In the genomic region with DNA sequence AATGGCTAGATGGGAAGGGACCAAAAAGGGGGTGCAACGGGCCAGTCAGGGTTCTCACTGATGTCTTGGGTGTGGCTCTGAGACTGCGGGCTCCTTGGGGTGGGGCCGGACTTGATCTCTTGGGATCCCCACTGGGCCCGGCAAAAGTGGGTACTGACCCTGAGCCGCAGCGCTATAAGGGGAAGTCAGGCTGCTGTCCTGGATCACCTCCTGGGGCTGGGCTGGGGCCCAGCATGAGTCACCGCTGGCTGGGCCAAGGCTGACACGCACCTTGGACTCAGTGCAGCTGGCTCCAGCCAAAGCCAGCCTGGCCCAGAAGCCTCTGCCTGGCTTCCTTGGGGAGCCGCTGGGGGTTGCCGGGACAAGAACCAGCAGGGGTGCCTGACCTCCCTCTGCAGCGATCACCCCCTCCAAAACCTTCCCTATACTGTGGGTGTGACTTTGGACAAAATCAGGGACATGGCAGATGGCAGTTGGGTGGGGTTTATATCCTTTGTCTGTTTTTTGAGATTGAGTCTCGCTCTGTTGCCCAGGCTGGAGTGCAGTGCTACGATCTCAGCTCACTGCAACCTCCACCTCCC, we compare ENCODE assay signal across 1 cellular context.
A peak's percentile ranks its signal among the peaks of the same experiment; 100 is the strongest.
TF ChIP-seq lines count a peak whose summit lies in the region.

No MANE protein-coding gene starts in this region.

TF ChIP-seq in HepG2, 621 proteins besides CTCF, POLR2A, EP300 and RAD21 (continued from another document and continues in another):
- TF ChIP-seq HDAC6 (IDR thresholded peaks at IDR 0.05; ENCODE audit: low read depth, low read length) (no peak), ZBTB3 (CRISPR knock-in tag; IDR thresholded peaks at IDR 0.05; ENCODE audit: borderline replicate concordance, low read depth) (peak; percentile 74; the same call in 1 of the 2 replicates), ZNF253 (CRISPR knock-in tag; IDR thresholded peaks at IDR 0.05; ENCODE audit: borderline replicate concordance) (no peak), AGO1 (IDR thresholded peaks at IDR 0.05; ENCODE audit: low read depth, low read length, poor library complexity, severe bottlenecking) (peak; percentile 90), BHLHE40 (IDR thresholded peaks at IDR 0.05; ENCODE audit: low read length) (no peak), ZNF292 (CRISPR knock-in tag; IDR thresholded peaks at IDR 0.05; ENCODE audit: borderline replicate concordance, low read depth) (peak; percentile 93), KLF13 (CRISPR knock-in tag; IDR thresholded peaks at IDR 0.05) (no peak), ZNF354B (CRISPR knock-in tag; IDR thresholded peaks at IDR 0.05) (no peak), HNF4G (IDR thresholded peaks at IDR 0.05; ENCODE audit: borderline replicate concordance, low read depth, low read length) (peak; percentile 84), HNF4G (CRISPR knock-in tag; IDR thresholded peaks at IDR 0.05; ENCODE audit: borderline replicate concordance, low read depth) (peak; percentile 33; the same call in 1 of the 2 replicates), SMYD3 (CRISPR knock-in tag; IDR thresholded peaks at IDR 0.05) (no peak), ZNF337 (CRISPR knock-in tag; IDR thresholded peaks at IDR 0.05; ENCODE audit: borderline replicate concordance, low read depth) (no peak), JUND (CRISPR knock-in tag; IDR thresholded peaks at IDR 0.05) (peak; percentile 98), ZNF576 (CRISPR knock-in tag; IDR thresholded peaks at IDR 0.05) (no peak), HES4 (CRISPR knock-in tag; IDR thresholded peaks at IDR 0.05; ENCODE audit: borderline replicate concordance) (no peak), ZNF724P (CRISPR knock-in tag; IDR thresholded peaks at IDR 0.05; ENCODE audit: borderline replicate concordance) (no peak), SOX5 (CRISPR knock-in tag; IDR thresholded peaks at IDR 0.05; ENCODE audit: borderline replicate concordance) (no peak), CCDC6 (CRISPR knock-in tag; IDR thresholded peaks at IDR 0.05) (no peak; the same call in 1 of the 2 replicates), ZNF232 (CRISPR knock-in tag; IDR thresholded peaks at IDR 0.05; ENCODE audit: borderline replicate concordance) (no peak), NR2F2 (IDR thresholded peaks at IDR 0.05; ENCODE audit: borderline replicate concordance, low read depth) (no peak), KDM2A (CRISPR knock-in tag; IDR thresholded peaks at IDR 0.05; ENCODE audit: borderline replicate concordance, low read depth) (peak; percentile 68; the same call in 1 of the 2 replicates), RBM22 (optimal IDR thresholded peaks at IDR 0.05; ENCODE audit: low read length) (no peak), ZNF766 (CRISPR knock-in tag; IDR thresholded peaks at IDR 0.05; ENCODE audit: borderline replicate concordance) (no peak), ZNF577 (CRISPR knock-in tag; IDR thresholded peaks at IDR 0.05; ENCODE audit: borderline replicate concordance, low read depth) (no peak), ZBTB42 (CRISPR knock-in tag; IDR thresholded peaks at IDR 0.05) (peak; percentile 62)
- TF ChIP-seq, protein P1, sequence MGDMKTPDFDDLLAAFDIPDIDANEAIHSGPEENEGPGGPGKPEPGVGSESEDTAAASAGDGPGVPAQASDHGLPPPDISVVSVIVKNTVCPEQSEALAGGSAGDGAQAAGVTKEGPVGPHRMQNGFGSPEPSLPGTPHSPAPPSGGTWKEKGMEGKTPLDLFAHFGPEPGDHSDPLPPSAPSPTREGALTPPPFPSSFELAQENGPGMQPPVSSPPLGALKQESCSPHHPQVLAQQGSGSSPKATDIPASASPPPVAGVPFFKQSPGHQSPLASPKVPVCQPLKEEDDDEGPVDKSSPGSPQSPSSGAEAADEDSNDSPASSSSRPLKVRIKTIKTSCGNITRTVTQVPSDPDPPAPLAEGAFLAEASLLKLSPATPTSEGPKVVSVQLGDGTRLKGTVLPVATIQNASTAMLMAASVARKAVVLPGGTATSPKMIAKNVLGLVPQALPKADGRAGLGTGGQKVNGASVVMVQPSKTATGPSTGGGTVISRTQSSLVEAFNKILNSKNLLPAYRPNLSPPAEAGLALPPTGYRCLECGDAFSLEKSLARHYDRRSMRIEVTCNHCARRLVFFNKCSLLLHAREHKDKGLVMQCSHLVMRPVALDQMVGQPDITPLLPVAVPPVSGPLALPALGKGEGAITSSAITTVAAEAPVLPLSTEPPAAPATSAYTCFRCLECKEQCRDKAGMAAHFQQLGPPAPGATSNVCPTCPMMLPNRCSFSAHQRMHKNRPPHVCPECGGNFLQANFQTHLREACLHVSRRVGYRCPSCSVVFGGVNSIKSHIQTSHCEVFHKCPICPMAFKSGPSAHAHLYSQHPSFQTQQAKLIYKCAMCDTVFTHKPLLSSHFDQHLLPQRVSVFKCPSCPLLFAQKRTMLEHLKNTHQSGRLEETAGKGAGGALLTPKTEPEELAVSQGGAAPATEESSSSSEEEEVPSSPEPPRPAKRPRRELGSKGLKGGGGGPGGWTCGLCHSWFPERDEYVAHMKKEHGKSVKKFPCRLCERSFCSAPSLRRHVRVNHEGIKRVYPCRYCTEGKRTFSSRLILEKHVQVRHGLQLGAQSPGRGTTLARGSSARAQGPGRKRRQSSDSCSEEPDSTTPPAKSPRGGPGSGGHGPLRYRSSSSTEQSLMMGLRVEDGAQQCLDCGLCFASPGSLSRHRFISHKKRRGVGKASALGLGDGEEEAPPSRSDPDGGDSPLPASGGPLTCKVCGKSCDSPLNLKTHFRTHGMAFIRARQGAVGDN (CRISPR knock-in tag; IDR thresholded peaks at IDR 0.05), result peak; percentile 92
- TF ChIP-seq, protein P2, sequence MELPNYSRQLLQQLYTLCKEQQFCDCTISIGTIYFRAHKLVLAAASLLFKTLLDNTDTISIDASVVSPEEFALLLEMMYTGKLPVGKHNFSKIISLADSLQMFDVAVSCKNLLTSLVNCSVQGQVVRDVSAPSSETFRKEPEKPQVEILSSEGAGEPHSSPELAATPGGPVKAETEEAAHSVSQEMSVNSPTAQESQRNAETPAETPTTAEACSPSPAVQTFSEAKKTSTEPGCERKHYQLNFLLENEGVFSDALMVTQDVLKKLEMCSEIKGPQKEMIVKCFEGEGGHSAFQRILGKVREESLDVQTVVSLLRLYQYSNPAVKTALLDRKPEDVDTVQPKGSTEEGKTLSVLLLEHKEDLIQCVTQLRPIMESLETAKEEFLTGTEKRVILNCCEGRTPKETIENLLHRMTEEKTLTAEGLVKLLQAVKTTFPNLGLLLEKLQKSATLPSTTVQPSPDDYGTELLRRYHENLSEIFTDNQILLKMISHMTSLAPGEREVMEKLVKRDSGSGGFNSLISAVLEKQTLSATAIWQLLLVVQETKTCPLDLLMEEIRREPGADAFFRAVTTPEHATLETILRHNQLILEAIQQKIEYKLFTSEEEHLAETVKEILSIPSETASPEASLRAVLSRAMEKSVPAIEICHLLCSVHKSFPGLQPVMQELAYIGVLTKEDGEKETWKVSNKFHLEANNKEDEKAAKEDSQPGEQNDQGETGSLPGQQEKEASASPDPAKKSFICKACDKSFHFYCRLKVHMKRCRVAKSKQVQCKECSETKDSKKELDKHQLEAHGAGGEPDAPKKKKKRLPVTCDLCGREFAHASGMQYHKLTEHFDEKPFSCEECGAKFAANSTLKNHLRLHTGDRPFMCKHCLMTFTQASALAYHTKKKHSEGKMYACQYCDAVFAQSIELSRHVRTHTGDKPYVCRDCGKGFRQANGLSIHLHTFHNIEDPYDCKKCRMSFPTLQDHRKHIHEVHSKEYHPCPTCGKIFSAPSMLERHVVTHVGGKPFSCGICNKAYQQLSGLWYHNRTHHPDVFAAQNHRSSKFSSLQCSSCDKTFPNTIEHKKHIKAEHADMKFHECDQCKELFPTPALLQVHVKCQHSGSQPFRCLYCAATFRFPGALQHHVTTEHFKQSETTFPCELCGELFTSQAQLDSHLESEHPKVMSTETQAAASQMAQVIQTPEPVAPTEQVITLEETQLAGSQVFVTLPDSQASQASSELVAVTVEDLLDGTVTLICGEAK (IDR thresholded peaks at IDR 0.05), result no peak
- TF ChIP-seq, protein P2 (CRISPR knock-in tag; IDR thresholded peaks at IDR 0.05), result no peak
- TF ChIP-seq, protein P3, sequence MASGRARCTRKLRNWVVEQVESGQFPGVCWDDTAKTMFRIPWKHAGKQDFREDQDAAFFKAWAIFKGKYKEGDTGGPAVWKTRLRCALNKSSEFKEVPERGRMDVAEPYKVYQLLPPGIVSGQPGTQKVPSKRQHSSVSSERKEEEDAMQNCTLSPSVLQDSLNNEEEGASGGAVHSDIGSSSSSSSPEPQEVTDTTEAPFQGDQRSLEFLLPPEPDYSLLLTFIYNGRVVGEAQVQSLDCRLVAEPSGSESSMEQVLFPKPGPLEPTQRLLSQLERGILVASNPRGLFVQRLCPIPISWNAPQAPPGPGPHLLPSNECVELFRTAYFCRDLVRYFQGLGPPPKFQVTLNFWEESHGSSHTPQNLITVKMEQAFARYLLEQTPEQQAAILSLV (CRISPR knock-in tag; IDR thresholded peaks at IDR 0.05; ENCODE audit: borderline replicate concordance), result 0 out of 2 replicates have a peak, but pooled peaks have one; percentile 63
- TF ChIP-seq, protein P4, sequence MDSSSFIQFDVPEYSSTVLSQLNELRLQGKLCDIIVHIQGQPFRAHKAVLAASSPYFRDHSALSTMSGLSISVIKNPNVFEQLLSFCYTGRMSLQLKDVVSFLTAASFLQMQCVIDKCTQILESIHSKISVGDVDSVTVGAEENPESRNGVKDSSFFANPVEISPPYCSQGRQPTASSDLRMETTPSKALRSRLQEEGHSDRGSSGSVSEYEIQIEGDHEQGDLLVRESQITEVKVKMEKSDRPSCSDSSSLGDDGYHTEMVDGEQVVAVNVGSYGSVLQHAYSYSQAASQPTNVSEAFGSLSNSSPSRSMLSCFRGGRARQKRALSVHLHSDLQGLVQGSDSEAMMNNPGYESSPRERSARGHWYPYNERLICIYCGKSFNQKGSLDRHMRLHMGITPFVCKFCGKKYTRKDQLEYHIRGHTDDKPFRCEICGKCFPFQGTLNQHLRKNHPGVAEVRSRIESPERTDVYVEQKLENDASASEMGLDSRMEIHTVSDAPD (CRISPR knock-in tag; IDR thresholded peaks at IDR 0.05), result no peak
- TF ChIP-seq, protein P5, sequence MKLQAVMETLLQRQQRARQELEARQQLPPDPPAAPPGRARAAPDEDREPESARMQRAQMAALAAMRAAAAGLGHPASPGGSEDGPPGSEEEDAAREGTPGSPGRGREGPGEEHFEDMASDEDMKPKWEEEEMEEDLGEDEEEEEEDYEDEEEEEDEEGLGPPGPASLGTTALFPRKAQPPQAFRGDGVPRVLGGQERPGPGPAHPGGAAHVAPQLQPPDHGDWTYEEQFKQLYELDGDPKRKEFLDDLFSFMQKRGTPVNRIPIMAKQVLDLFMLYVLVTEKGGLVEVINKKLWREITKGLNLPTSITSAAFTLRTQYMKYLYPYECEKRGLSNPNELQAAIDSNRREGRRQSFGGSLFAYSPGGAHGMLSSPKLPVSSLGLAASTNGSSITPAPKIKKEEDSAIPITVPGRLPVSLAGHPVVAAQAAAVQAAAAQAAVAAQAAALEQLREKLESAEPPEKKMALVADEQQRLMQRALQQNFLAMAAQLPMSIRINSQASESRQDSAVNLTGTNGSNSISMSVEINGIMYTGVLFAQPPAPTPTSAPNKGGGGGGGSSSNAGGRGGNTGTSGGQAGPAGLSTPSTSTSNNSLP (IDR thresholded peaks at IDR 0.05; ENCODE audit: low read depth, low read length), result no peak
- TF ChIP-seq, protein P6, sequence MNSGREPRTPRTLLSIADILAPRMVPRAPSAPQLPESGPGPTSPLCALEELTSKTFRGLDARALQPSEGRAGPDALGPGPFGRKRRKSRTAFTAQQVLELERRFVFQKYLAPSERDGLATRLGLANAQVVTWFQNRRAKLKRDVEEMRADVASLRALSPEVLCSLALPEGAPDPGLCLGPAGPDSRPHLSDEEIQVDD (CRISPR knock-in tag; IDR thresholded peaks at IDR 0.05; ENCODE audit: borderline replicate concordance), result no peak
- TF ChIP-seq, protein P7, sequence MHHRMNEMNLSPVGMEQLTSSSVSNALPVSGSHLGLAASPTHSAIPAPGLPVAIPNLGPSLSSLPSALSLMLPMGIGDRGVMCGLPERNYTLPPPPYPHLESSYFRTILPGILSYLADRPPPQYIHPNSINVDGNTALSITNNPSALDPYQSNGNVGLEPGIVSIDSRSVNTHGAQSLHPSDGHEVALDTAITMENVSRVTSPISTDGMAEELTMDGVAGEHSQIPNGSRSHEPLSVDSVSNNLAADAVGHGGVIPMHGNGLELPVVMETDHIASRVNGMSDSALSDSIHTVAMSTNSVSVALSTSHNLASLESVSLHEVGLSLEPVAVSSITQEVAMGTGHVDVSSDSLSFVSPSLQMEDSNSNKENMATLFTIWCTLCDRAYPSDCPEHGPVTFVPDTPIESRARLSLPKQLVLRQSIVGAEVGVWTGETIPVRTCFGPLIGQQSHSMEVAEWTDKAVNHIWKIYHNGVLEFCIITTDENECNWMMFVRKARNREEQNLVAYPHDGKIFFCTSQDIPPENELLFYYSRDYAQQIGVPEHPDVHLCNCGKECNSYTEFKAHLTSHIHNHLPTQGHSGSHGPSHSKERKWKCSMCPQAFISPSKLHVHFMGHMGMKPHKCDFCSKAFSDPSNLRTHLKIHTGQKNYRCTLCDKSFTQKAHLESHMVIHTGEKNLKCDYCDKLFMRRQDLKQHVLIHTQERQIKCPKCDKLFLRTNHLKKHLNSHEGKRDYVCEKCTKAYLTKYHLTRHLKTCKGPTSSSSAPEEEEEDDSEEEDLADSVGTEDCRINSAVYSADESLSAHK (CRISPR knock-in tag; IDR thresholded peaks at IDR 0.05; ENCODE audit: borderline replicate concordance), result no peak
